ENCODE assay signal across 8 cellular contexts in genomic region chr16:89574681-89575246, GRCh38. TPM values are rescaled to one million over a fixed set of nuclear protein-coding genes. Genes with fewer than 3 reads are reported as not detected.
A peak's percentile ranks its signal among the peaks of the same experiment; 100 is the strongest.
DNase-seq lines count a peak whose midpoint lies in the region; ATAC-seq and TF ChIP-seq lines count a peak whose summit lies in the region.

No MANE protein-coding gene starts in this region.

- H3K4me3 Mint-ChIP-seq in activated CD4-positive, alpha-beta T cell treated with anti-CD3 and anti-CD28 coated beads, Interleukin-2, amount 10 ng/mL, durations not matched to agents 24 days and 14 days = peak overlapping the region; percentile 70
- H3K4me3 Mint-ChIP-seq in endodermal cell (peak overlapping the region; percentile 54), naive B cell (peak overlapping the region in 7 of 8 donors; percentile 76 to 89 (median 80))

- peaks cover 23% of the 10 kb centered on the region for H3K27me3 Mint-ChIP-seq in activated CD4-positive, alpha-beta T cell treated with anti-CD3 and anti-CD28 coated beads, Interleukin-2, amount 10 ng/mL, durations not matched to agents 24 days and 14 days
- peaks cover 63% of the 10 kb centered on the region for H3K27me3 Mint-ChIP-seq in endodermal cell (ENCODE audit: insufficient read depth)
- H3K27me3 Mint-ChIP-seq in naive B cell = peaks cover 0 to 33% (median 5%) of the 10 kb centered on the region in 3 donors

- H3K27ac Mint-ChIP-seq in activated CD4-positive, alpha-beta T cell treated with anti-CD3 and anti-CD28 coated beads, Interleukin-2, amount 10 ng/mL, durations not matched to agents 24 days and 14 days = peak overlapping the region; percentile 51
- H3K27ac Mint-ChIP-seq in endodermal cell (no peak overlapping the region), naive B cell (peak overlapping the region in 2 of 6 donors; percentile 47 to 51)

- TF ChIP-seq CTCF in endodermal cell (conservative IDR thresholded peaks at IDR 0.05) = peak; percentile 91

- H3K27me3 ChIP-seq in endodermal cell (ENCODE audit: control insufficient read depth, insufficient read depth, low read length, poor library complexity, severe bottlenecking) (peaks cover 33% of the 10 kb centered on the region), aorta (ENCODE audit: control insufficient read depth in 1 of 2, insufficient read depth in 2 of 2, low read length in 1 of 2) (no peaks in the 10 kb centered on the region)

- H3K9me3 Mint-ChIP-seq in activated CD4-positive, alpha-beta T cell treated with anti-CD3 and anti-CD28 coated beads, Interleukin-2, amount 10 ng/mL, durations not matched to agents 24 days and 14 days = no peaks in the 10 kb centered on the region
- H3K9me3 Mint-ChIP-seq in endodermal cell = no peaks in the 10 kb centered on the region
- no peaks in the 10 kb centered on the region for H3K9me3 Mint-ChIP-seq in naive B cell

- ATAC-seq in naive B cell (ENCODE audit: low read depth in 2 of 2) (peak; percentile 49 to 60), aorta (ENCODE audit: low FRiP score) (peak; percentile 31)

- 3% methylated on average over 13 to 55 of the region's 55 CpGs for WGBS in endodermal cell (ENCODE audit: insufficient coverage in 1 of 2, insufficient read length in 1 of 2), 2 experiments
- 4 to 6% methylated on average over 44 to 55 of the region's 55 CpGs for WGBS in aorta, 2 donors

- peaks cover 5% of the 10 kb centered on the region for H3K4me1 ChIP-seq in endodermal cell (ENCODE audit: control insufficient read depth, insufficient read depth, low read length)
- H3K4me1 ChIP-seq in aorta (ENCODE audit: control insufficient read depth in 1 of 2, insufficient read depth in 2 of 2, low read length in 2 of 2) = no peaks in the 10 kb centered on the region

- H3K27ac ChIP-seq in endodermal cell (ENCODE audit: low read depth, low read length) (no peak overlapping the region), aorta (ENCODE audit: low read depth in 1 of 2, low read length in 2 of 2) (no peak overlapping the region)

- peak overlapping the region; percentile 6 for H3K9ac ChIP-seq in endodermal cell (ENCODE audit: extremely low read depth, low read length, poor library complexity, severe bottlenecking)

- H3K36me3 ChIP-seq in endodermal cell (ENCODE audit: control insufficient read depth, insufficient read depth, low read length) (no peaks in the 10 kb centered on the region), aorta (ENCODE audit: control insufficient read depth in 1 of 2, insufficient read depth in 2 of 2, low read length in 1 of 2) (no peaks in the 10 kb centered on the region)

- H3K4me1 Mint-ChIP-seq in activated CD4-positive, alpha-beta T cell treated with anti-CD3 and anti-CD28 coated beads, Interleukin-2, amount 10 ng/mL, durations not matched to agents 24 days and 14 days = peaks cover 8% of the 10 kb centered on the region
- H3K4me1 Mint-ChIP-seq in endodermal cell (peaks cover 1% of the 10 kb centered on the region), naive B cell (peaks cover 14 to 20% (median 16%) of the 10 kb centered on the region in 3 donors)

- DNase-seq in SIG-M5 treated with dmso at 0.1 percent for 504 hours (lab: John Stamatoyannopoulos, UW; ENCODE audit: unreplicated experiment) (peak; percentile 58), SIG-M5 (lab: John Stamatoyannopoulos, UW) (no peak), Kasumi-1 (lab: John Stamatoyannopoulos, UW) (peak; percentile 48 to 59), endodermal cell (peak; percentile 94), naive B cell (peak; percentile 39), aorta (peak in 1 of 2 donors; percentile 66), inferior parietal cortex (ENCODE audit: extremely low spot score) (no peak)
- peak; percentile 87 for DNase-seq in activated CD4-positive, alpha-beta T cell treated with anti-CD3 and anti-CD28 coated beads, Interleukin-2, amount 10 ng/mL, durations not matched to agents 24 days and 14 days

- peaks cover 4% of the 10 kb centered on the region for H3K36me3 Mint-ChIP-seq in activated CD4-positive, alpha-beta T cell treated with anti-CD3 and anti-CD28 coated beads, Interleukin-2, amount 10 ng/mL, durations not matched to agents 24 days and 14 days (ENCODE audit: low read depth)
- H3K36me3 Mint-ChIP-seq in endodermal cell (ENCODE audit: low read depth) = no peaks in the 10 kb centered on the region
- no peaks in the 10 kb centered on the region for H3K36me3 Mint-ChIP-seq in naive B cell

- no peaks in the 10 kb centered on the region for H3K9me3 ChIP-seq in endodermal cell (ENCODE audit: control insufficient read depth, low read length)
- no peaks in the 10 kb centered on the region for H3K9me3 ChIP-seq in aorta (ENCODE audit: control insufficient read depth, low read length)

- intact Hi-C loops in activated CD4-positive, alpha-beta T cell treated with anti-CD3 and anti-CD28 coated beads, Interleukin-2, amount 10 ng/mL, durations not matched to agents 24 days and 14 days (cut with micrococcal nuclease) = loop anchor here (1.0 kb wide), 1 partner anchor 67 kb away; no protein-coding TSS in a partner anchor
- intact Hi-C loops in aorta (cut with DNase I) = no loop called here

- H3K4me3 ChIP-seq in endodermal cell (ENCODE audit: low read length) = peak overlapping the region; percentile 68
- H3K4me3 ChIP-seq in aorta (ENCODE audit: low read length in 2 of 2) = no peak overlapping the region

RNA-seq across cellular contexts. Expression of gene CPNE7, which starts 0.8 kb away (rescaled TPM):
- total RNA-seq in activated CD4-positive, alpha-beta T cell treated with anti-CD3 and anti-CD28 coated beads, Interleukin-2, amount 10 ng/mL, durations not matched to agents 24 days and 14 days = 46.6 and 56.0 TPM in 2 replicates
- total RNA-seq in endodermal cell = 1 to 10 TPM; 1.5 to 2.1 TPM
- polyA plus RNA-seq in endodermal cell (2013, experiment 1 of 2) = 5.8 TPM
- 3.4 TPM for polyA plus RNA-seq in endodermal cell (2013, experiment 2 of 2)
- polyA plus RNA-seq in naive B cell (ENCODE audit: low read depth in 6 of 6) = not detected
- total RNA-seq in aorta = under 1 TPM; 0.13 to 0.66 TPM
- under 1 TPM; 0.13 to 0.69 TPM for polyA plus RNA-seq in aorta

RNA-seq across cellular contexts. Expression of gene RPL13, which starts 14.3 kb away (rescaled TPM):
- 2,234 and 2,296 TPM in 2 replicates for total RNA-seq in activated CD4-positive, alpha-beta T cell treated with anti-CD3 and anti-CD28 coated beads, Interleukin-2, amount 10 ng/mL, durations not matched to agents 24 days and 14 days
- 1,000 to 10,000 TPM; 1,911 to 2,019 TPM for total RNA-seq in endodermal cell
- polyA plus RNA-seq in endodermal cell (2013, experiment 1 of 2) = 2,841 TPM
- polyA plus RNA-seq in endodermal cell (2013, experiment 2 of 2) = 2,695 TPM
- polyA plus RNA-seq in naive B cell (ENCODE audit: low read depth in 6 of 6) = 1,000 to 10,000 TPM; 3,620 to 5,980 (median 5,028) TPM
- 1,000 to 10,000 TPM; 1,505 to 1,678 TPM for total RNA-seq in aorta
- 1,000 to 10,000 TPM; 4,359 to 6,820 TPM for polyA plus RNA-seq in aorta

RNA-seq across cellular contexts. Expression of gene DPEP1, which starts 38.7 kb away (rescaled TPM):
- not detected in 2 replicates for total RNA-seq in activated CD4-positive, alpha-beta T cell treated with anti-CD3 and anti-CD28 coated beads, Interleukin-2, amount 10 ng/mL, durations not matched to agents 24 days and 14 days
- total RNA-seq in endodermal cell (1 to 10 TPM in 1 of 2 donors, under 1 TPM in 1; 0.88 to 3.2 TPM), aorta (not detected)
- polyA plus RNA-seq in endodermal cell (2013, experiment 1 of 2) = 1.8 TPM
- 1.0 TPM for polyA plus RNA-seq in endodermal cell (2013, experiment 2 of 2)
- polyA plus RNA-seq in naive B cell (ENCODE audit: low read depth in 6 of 6) (not detected), aorta (1 to 10 TPM in 1 of 2 donors, not detected in 1; 8.5 TPM)

Comparison
In these comparisons a context has a peak if more than half of its experiments do, and no peak if none do; other contexts are left out.
1. DNase-seq: peak in SIG-M5 treated with dmso at 0.1 percent for 504 hours (single experiment), Kasumi-1 (2 of 2), activated CD4-positive, alpha-beta T cell treated with anti-CD3 and anti-CD28 coated beads, Interleukin-2, amount 10 ng/mL, durations not matched to agents 24 days and 14 days (single experiment), endodermal cell (single experiment) and naive B cell (single experiment); none in SIG-M5 (single experiment) and inferior parietal cortex (single experiment).
2. RNA of gene CPNE7, which starts 0.8 kb away (total RNA-seq): 46.6 to 56.0 TPM in activated CD4-positive, alpha-beta T cell treated with anti-CD3 and anti-CD28 coated beads, Interleukin-2, amount 10 ng/mL, durations not matched to agents 24 days and 14 days; 1.5 to 2.1 TPM in endodermal cell and 0.13 to 0.66 TPM in aorta; every median in the first group is over 10 times any median in the second.
3. Peak in every context shown above with its lines, with median percentiles within 50 percentile points of each other: H3K4me3 Mint-ChIP-seq.